15 cellular contexts compared by ENCODE assay signal in the genomic region with DNA sequence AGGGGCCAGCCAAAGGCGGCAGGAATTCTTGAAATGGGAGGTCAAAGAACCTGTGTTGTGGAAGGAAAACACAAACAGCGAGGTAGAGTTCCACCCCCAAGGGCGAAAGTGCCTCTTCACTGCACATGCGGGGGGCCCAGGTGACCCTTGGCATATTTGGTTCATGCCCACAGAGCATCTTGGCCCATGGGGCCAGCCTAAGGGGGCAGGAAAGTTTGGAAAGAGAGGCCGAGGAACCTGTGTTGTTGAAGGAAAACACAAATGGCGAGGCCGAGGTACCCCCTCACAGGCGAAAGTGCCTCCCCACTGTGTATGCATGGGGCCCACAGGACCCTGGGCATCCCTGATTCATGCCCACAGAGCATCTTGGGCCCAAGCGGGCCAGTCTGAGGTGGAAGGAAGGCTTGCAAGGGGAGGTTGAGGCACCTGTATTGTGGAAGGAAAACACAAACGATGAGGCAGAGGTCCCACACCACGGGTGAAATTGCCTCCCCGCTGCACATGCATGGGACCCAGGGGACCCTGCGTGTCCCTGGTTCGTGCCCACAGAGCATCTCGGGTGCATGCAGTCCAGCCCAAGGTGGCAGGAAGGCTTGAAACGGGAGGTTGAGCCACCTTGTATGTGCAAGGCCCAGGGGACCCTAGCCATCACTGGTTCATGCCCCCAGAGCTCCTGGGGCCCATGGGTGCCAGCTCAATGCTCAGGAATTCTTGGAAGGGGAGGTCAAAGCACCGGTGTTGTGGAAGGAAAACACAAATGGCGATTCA.
DNase-seq lines count a peak whose midpoint lies in the region; ATAC-seq, FAIRE-seq and TF ChIP-seq lines count a peak whose summit lies in the region.
"Had no signal": no experiment of that assay in that cellular context is flagged by ENCODE, and none has a peak within 500 bp of the region (broad histone marks: within the 10 kb centered on the region; RNA-seq: fewer than 3 reads in every experiment).

No MANE protein-coding gene starts in this region.

- H3K4me3 ChIP-seq in kidney (ENCODE audit: low read length in 2 of 2) (no peak overlapping the region), testis (no peak overlapping the region)
- H3K4me3 ChIP-seq: esophagus squamous epithelium, K562 had no signal

- H3K4me1 ChIP-seq in kidney (ENCODE audit: control insufficient read depth in 1 of 2, insufficient read depth in 1 of 2, low read depth in 1 of 2, low read length in 2 of 2) (no peaks in the 10 kb centered on the region), testis (no peaks in the 10 kb centered on the region)
- H3K4me1 ChIP-seq: esophagus squamous epithelium had no signal

- ATAC-seq in activated T-cell treated with anti-CD3 and anti-CD28 coated beads, Interleukin-2, amount 50 U/mL, for 4 hours = no peak
- ATAC-seq: activated naive CD4-positive, alpha-beta T cell treated with anti-CD3 and anti-CD28 coated beads, Interleukin-2, amount 50 U/mL, for 72 hours; K562 had no signal

- no peak for FAIRE-seq in kidney (lab: Jason Lieb, UNC)
- FAIRE-seq: K562 had no signal

- H3K9me3 Mint-ChIP-seq in activated T-cell treated with anti-CD3 and anti-CD28 coated beads, Interleukin-2, amount 50 U/mL, for 4 hours = peaks cover 63% of the 10 kb centered on the region

- intact Hi-C loops in kidney (cut with DNase I) (no loop called here), testis (cut with DNase I; ENCODE audit: low total_unique reads) (no loop called here)

- WGBS in testis, 2 donors = 67 to 68% methylated on average over 18 of the region's 18 CpGs

- no peaks in the 10 kb centered on the region for H3K4me1 Mint-ChIP-seq in activated T-cell treated with anti-CD3 and anti-CD28 coated beads, Interleukin-2, amount 50 U/mL, for 4 hours (ENCODE audit: low read depth)
- H3K4me1 Mint-ChIP-seq: activated CD4-positive, alpha-beta T cell treated with anti-CD3 and anti-CD28 coated beads, Interleukin-2, amount 10 ng/mL, durations not matched to agents 7 days and 5 days had no signal

- no peaks in the 10 kb centered on the region for H3K36me3 Mint-ChIP-seq in activated T-cell treated with anti-CD3 and anti-CD28 coated beads, Interleukin-2, amount 50 U/mL, for 4 hours (ENCODE audit: insufficient read depth)

- no peaks in the 10 kb centered on the region for H3K27me3 ChIP-seq in testis
- H3K27me3 ChIP-seq: esophagus squamous epithelium had no signal

- DNase-seq in activated CD8-positive, alpha-beta memory T cell treated with anti-CD3 and anti-CD28 coated beads, Interleukin-2, amount 50 U/mL, for 4 hours = peak; percentile 2
- no peak for DNase-seq in activated CD8-positive, alpha-beta memory T cell treated with anti-CD3 and anti-CD28 coated beads for 24 hours
- DNase-seq in activated T-cell treated with anti-CD3 and anti-CD28 coated beads, Interleukin-2, amount 50 U/mL, for 4 hours = peak; percentile 1
- DNase-seq in kidney = peak; percentile 43
- DNase-seq in testis = peak; percentile 3
- DNase-seq in kidney glomerular epithelial cell (lab: John Stamatoyannopoulos, UW) = no peak
- no peak for DNase-seq in T-helper 9 cell
- DNase-seq in cortex of kidney (lab: John Stamatoyannopoulos, UW) = no peak
- DNase-seq: activated CD4-positive, alpha-beta T cell treated with anti-CD3 and anti-CD28 coated beads, Interleukin-2, amount 10 ng/mL, durations not matched to agents 7 days and 5 days; esophagus squamous epithelium; NCI-H1436; NCI-H446 treated with DMSO at 0.1 percent for 48 hours; OCI-M1 had no signal

- no peak for TF ChIP-seq CTCF in kidney (IDR thresholded peaks at IDR 0.05; ENCODE audit: borderline replicate concordance, extremely low read depth, insufficient read depth)
- TF ChIP-seq CTCF in testis (IDR thresholded peaks at IDR 0.05) = no peak

- no peak overlapping the region for H3K9ac ChIP-seq in kidney (ENCODE audit: low read length in 2 of 2)

- H3K4me3 Mint-ChIP-seq in activated T-cell treated with anti-CD3 and anti-CD28 coated beads, Interleukin-2, amount 50 U/mL, for 4 hours = no peak overlapping the region
- H3K4me3 Mint-ChIP-seq: activated CD4-positive, alpha-beta T cell treated with anti-CD3 and anti-CD28 coated beads, Interleukin-2, amount 10 ng/mL, durations not matched to agents 7 days and 5 days had no signal

- no peaks in the 10 kb centered on the region for H3K27me3 Mint-ChIP-seq in activated T-cell treated with anti-CD3 and anti-CD28 coated beads, Interleukin-2, amount 50 U/mL, for 4 hours (ENCODE audit: low read depth)
- H3K27me3 Mint-ChIP-seq: activated CD4-positive, alpha-beta T cell treated with anti-CD3 and anti-CD28 coated beads, Interleukin-2, amount 10 ng/mL, durations not matched to agents 7 days and 5 days had no signal

- no peaks in the 10 kb centered on the region for H3K36me3 ChIP-seq in kidney (ENCODE audit: control insufficient read depth in 1 of 2, insufficient read depth in 2 of 2, low read length in 2 of 2)
- H3K36me3 ChIP-seq in testis (ENCODE audit: low read depth, missing control alignments) = no peaks in the 10 kb centered on the region
- H3K36me3 ChIP-seq: esophagus squamous epithelium had no signal

- peaks cover 3 to 49% of the 10 kb centered on the region in 2 donors for H3K9me3 ChIP-seq in kidney (ENCODE audit: control insufficient read depth in 1 of 2, low read length in 2 of 2)
- no peaks in the 10 kb centered on the region for H3K9me3 ChIP-seq in testis

- H3K27ac ChIP-seq in kidney (ENCODE audit: low read depth in 2 of 2, low read length in 2 of 2) (no peak overlapping the region), testis (no peak overlapping the region)
- H3K27ac ChIP-seq: esophagus squamous epithelium had no signal

- TF ChIP-seq POLR2A in testis (IDR thresholded peaks at IDR 0.05) = no peak

Comparison
In these comparisons a context has a peak if more than half of its experiments do, and no peak if none do; other contexts are left out.
1. DNase-seq: peak in activated CD8-positive, alpha-beta memory T cell treated with anti-CD3 and anti-CD28 coated beads, Interleukin-2, amount 50 U/mL, for 4 hours (single experiment), activated T-cell treated with anti-CD3 and anti-CD28 coated beads, Interleukin-2, amount 50 U/mL, for 4 hours (single experiment), kidney (single experiment) and testis (single experiment); none in activated CD8-positive, alpha-beta memory T cell treated with anti-CD3 and anti-CD28 coated beads for 24 hours (single experiment), kidney glomerular epithelial cell (single experiment), T-helper 9 cell (single experiment) and cortex of kidney (single experiment).